In genomic region chr18:48488388-48488850, GRCh38 we compare ENCODE assay signal across 1 cellular context.
TF ChIP-seq lines count a peak whose summit lies in the region.

No MANE protein-coding gene starts in this region.

TF ChIP-seq in HepG2, 621 proteins besides CTCF, POLR2A, EP300 and RAD21 (continued from another document and continues in another):
- peak; percentile 63; the same call in 1 of the 2 replicates for TF ChIP-seq NCOR1 (IDR thresholded peaks at IDR 0.05; ENCODE audit: borderline replicate concordance, low read length)
- TF ChIP-seq ZNF335 (CRISPR knock-in tag; IDR thresholded peaks at IDR 0.05), result no peak
- TF ChIP-seq ZNF720 (CRISPR knock-in tag; IDR thresholded peaks at IDR 0.05), result no peak
- TF ChIP-seq PATZ1 (CRISPR knock-in tag; IDR thresholded peaks at IDR 0.05), result peak; percentile 71; the same call in 1 of the 2 replicates
- no peak for TF ChIP-seq SMAD9 (CRISPR knock-in tag; IDR thresholded peaks at IDR 0.05)
- peak; percentile 81 for TF ChIP-seq SAP130 (CRISPR knock-in tag; IDR thresholded peaks at IDR 0.05; ENCODE audit: low read depth)
- TF ChIP-seq ZNF558 (CRISPR knock-in tag; IDR thresholded peaks at IDR 0.05; ENCODE audit: borderline replicate concordance), result no peak
- TF ChIP-seq AKAP8 (CRISPR knock-in tag; IDR thresholded peaks at IDR 0.05), result no peak
- TF ChIP-seq SMAD3 (CRISPR knock-in tag; IDR thresholded peaks at IDR 0.05), result peak; percentile 73; the same call in 1 of the 2 replicates
- no peak for TF ChIP-seq ZSCAN30 (CRISPR knock-in tag; IDR thresholded peaks at IDR 0.05)
- TF ChIP-seq, protein P1, sequence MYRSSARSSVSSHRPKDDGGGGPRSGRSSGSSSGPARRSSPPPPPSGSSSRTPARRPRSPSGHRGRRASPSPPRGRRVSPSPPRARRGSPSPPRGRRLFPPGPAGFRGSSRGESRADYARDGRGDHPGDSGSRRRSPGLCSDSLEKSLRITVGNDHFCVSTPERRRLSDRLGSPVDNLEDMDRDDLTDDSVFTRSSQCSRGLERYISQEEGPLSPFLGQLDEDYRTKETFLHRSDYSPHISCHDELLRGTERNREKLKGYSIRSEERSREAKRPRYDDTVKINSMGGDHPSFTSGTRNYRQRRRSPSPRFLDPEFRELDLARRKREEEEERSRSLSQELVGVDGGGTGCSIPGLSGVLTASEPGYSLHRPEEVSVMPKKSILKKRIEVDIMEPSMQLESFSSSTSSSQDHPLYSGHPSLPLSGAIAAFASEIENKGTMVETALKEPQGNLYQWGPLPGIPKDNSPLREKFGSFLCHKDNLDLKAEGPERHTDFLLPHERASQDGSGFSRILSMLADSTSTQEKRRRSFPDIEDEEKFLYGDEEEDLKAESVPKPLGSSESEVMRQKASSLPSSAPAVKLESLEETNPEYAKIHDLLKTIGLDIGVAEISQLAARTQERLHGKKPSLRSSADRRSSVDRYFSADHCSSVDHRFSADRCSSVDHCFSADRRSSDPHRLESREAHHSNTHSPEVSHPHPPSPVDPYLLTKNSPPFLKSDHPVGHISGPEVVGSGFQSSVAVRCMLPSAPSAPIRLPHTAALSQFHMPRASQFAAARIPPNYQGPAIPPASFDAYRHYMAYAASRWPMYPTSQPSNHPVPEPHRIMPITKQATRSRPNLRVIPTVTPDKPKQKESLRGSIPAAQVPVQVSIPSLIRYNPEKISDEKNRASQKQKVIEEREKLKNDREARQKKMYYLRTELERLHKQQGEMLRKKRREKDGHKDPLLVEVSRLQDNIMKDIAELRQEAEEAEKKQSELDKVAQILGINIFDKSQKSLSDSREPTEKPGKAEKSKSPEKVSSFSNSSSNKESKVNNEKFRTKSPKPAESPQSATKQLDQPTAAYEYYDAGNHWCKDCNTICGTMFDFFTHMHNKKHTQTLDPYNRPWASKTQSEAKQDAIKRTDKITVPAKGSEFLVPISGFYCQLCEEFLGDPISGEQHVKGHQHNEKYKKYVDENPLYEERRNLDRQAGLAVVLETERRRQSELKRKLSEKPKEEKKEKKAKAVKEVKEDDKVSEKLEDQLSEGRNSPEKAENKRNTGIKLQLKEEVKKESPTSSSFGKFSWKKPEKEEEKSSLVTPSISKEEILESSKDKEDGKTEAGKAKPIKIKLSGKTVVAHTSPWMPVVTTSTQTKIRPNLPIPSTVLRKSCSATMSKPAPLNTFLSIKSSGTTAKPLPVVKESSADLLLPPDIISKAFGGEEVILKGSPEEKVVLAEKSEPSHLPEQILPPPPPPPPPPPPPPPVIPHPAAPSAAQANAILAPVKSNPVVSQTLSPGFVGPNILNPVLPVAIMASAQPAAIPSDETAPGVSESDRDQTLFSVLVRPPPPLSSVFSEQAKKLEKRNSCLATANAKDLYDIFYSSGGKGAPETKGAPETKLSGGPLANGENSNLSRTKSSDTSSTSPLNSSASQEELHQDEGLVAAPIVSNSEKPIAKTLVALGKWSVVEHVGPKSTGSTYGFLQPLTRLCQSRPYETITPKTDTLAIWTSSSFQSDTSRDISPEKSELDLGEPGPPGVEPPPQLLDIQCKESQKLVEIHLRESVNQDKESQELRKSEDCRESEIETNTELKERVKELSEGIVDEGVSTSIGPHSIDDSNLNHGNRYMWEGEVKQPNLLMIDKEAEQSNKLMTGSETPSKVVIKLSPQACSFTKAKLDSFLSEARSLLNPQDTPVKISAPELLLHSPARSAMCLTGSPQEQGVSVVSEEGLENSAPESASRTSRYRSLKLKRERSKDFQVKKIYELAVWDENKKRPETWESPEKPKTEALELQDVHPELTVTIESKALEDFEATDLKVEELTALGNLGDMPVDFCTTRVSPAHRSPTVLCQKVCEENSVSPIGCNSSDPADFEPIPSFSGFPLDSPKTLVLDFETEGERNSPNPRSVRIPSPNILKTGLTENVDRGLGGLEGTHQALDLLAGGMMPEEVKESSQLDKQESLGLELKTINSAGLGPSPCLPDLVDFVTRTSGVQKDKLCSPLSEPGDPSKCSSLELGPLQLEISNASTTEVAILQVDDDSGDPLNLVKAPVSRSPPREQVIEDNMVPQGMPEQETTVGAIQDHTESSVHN (CRISPR knock-in tag; IDR thresholded peaks at IDR 0.05), result no peak
- no peak for TF ChIP-seq ZNF234 (CRISPR knock-in tag; conservative IDR thresholded peaks at IDR 0.05)
- no peak for TF ChIP-seq ZNF275 (CRISPR knock-in tag; IDR thresholded peaks at IDR 0.05; ENCODE audit: borderline replicate concordance)
- TF ChIP-seq ARID2 (CRISPR knock-in tag; IDR thresholded peaks at IDR 0.05; ENCODE audit: borderline replicate concordance), result no peak
- TF ChIP-seq U2AF1 (optimal IDR thresholded peaks at IDR 0.05; ENCODE audit: low read depth, low read length), result no peak
- TF ChIP-seq ZHX1 (CRISPR knock-in tag; IDR thresholded peaks at IDR 0.05; ENCODE audit: low read depth), result no peak
- TF ChIP-seq, protein P2, sequence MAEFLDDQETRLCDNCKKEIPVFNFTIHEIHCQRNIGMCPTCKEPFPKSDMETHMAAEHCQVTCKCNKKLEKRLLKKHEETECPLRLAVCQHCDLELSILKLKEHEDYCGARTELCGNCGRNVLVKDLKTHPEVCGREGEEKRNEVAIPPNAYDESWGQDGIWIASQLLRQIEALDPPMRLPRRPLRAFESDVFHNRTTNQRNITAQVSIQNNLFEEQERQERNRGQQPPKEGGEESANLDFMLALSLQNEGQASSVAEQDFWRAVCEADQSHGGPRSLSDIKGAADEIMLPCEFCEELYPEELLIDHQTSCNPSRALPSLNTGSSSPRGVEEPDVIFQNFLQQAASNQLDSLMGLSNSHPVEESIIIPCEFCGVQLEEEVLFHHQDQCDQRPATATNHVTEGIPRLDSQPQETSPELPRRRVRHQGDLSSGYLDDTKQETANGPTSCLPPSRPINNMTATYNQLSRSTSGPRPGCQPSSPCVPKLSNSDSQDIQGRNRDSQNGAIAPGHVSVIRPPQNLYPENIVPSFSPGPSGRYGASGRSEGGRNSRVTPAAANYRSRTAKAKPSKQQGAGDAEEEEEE (CRISPR knock-in tag; IDR thresholded peaks at IDR 0.05; ENCODE audit: borderline replicate concordance), result no peak
- TF ChIP-seq, protein P3, sequence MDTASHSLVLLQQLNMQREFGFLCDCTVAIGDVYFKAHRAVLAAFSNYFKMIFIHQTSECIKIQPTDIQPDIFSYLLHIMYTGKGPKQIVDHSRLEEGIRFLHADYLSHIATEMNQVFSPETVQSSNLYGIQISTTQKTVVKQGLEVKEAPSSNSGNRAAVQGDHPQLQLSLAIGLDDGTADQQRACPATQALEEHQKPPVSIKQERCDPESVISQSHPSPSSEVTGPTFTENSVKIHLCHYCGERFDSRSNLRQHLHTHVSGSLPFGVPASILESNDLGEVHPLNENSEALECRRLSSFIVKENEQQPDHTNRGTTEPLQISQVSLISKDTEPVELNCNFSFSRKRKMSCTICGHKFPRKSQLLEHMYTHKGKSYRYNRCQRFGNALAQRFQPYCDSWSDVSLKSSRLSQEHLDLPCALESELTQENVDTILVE (CRISPR knock-in tag; IDR thresholded peaks at IDR 0.05), result no peak
- TF ChIP-seq ZNF713 (CRISPR knock-in tag; IDR thresholded peaks at IDR 0.05), result no peak
- TF ChIP-seq YEATS2 (CRISPR knock-in tag; IDR thresholded peaks at IDR 0.05; ENCODE audit: borderline replicate concordance), result no peak
- TF ChIP-seq ZNF430 (CRISPR knock-in tag; IDR thresholded peaks at IDR 0.05), result 0 out of 2 replicates have a peak, but pooled peaks have one; percentile 29
- 0 out of 2 replicates have a peak, but pooled peaks have one; percentile 59 for TF ChIP-seq ZBTB43 (CRISPR knock-in tag; conservative IDR thresholded peaks at IDR 0.05)
- no peak for TF ChIP-seq ZNF768 (CRISPR knock-in tag; IDR thresholded peaks at IDR 0.05)
- TF ChIP-seq GPN1 (CRISPR knock-in tag; IDR thresholded peaks at IDR 0.05; ENCODE audit: borderline replicate concordance), result no peak
- TF ChIP-seq RARG (CRISPR knock-in tag; IDR thresholded peaks at IDR 0.05; ENCODE audit: low read depth), result no peak
- TF ChIP-seq ZNF598 (CRISPR knock-in tag; IDR thresholded peaks at IDR 0.05; ENCODE audit: borderline replicate concordance), result no peak
- TF ChIP-seq SMYD3 (CRISPR knock-in tag; IDR thresholded peaks at IDR 0.05), result no peak
- TF ChIP-seq XBP1 (CRISPR knock-in tag; IDR thresholded peaks at IDR 0.05), result no peak
- TF ChIP-seq PHF20 (CRISPR knock-in tag; IDR thresholded peaks at IDR 0.05), result no peak
- TF ChIP-seq SKIL (CRISPR knock-in tag; IDR thresholded peaks at IDR 0.05; ENCODE audit: borderline replicate concordance), result peak; percentile 45; the same call in 1 of the 2 replicates
